8 cellular contexts compared by ENCODE assay signal in the genomic region with DNA sequence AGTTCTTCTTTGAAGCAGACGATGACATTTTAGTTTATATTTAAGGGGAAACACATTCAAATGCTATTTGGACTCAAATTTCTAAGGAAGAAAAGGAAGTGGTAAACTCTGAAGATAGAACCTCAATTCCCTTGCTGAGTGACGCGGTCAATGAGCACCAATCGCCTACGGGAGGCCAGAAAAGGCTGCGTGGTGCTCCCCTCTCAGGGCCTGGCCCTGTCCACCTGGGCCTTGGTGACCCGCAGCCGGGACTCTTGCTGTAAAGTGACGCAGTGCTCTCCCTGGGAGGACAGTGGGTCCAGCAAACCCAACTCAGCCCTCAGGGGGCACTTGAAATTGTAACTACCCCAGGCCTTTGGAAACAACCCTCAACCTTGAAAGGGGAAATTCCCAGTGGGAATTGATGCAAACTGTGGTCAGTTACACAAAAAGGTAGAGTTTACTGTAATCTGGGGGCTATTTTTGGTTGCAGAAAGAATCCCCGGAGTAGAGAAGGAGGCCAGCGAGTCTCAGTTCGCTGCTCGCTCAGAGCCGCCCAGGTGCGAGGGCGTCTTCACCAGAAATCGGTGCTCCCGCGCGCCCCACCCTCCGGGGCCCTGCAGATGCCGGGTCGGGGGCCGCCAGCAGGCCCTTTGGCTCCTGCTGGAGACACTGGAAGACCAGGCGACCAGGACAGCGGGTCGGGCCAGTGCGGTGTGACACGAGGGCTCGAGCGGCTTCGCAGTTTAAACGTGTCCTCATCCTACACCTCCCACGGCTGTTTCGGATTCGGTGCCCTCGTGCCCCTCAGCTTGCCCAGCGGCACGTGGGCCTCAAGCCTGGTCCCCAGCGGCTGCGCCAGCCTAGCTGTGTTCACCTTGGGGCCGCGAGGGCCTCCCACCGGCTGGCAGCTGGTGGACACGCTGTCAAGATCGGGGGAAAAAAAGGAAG. TPM values are rescaled to one million over a fixed set of nuclear protein-coding genes. Genes with fewer than 3 reads are reported as not detected.
DNase-seq lines count a peak whose midpoint lies in the region; ATAC-seq and TF ChIP-seq lines count a peak whose summit lies in the region.

No MANE protein-coding gene starts in this region.

- H3K9me2 ChIP-seq in GM23338 (ENCODE audit: insufficient read depth), result no peaks in the 10 kb centered on the region

- CTCF ChIA-PET in HEK293T (lab: Yijun Ruan, JAX), result no interaction called here

- no peaks in the 10 kb centered on the region; the same call in 2 of the 3 replicates for H3K36me3 Mint-ChIP-seq in GM23338 (ENCODE audit: low read depth)

- H3K27ac ChIP-seq in GM23338 (ENCODE audit: low read depth) (no peak overlapping the region), SJCRH30 (peak overlapping the region; percentile 81; the same call in 1 of the 2 replicates), lower lobe of right lung (peak overlapping the region; percentile 74)

- TF ChIP-seq CTCF in GM12875 (IDR thresholded peaks at IDR 0.05; ENCODE audit: borderline replicate concordance, insufficient read depth, low read depth, low read length) (no peak), GM23338 (conservative IDR thresholded peaks at IDR 0.05; ENCODE audit: low read depth in 2 of 2) (no peak), lower lobe of right lung (IDR thresholded peaks at IDR 0.05) (no peak)

- H3K9me3 Mint-ChIP-seq in GM23338, result no peaks in the 10 kb centered on the region

- intact Hi-C loops in lower lobe of right lung (cut with DNase I), result no loop called here

- H4K20me1 ChIP-seq in GM23338 (replicated peaks; ENCODE audit: insufficient read depth), result peaks cover 15% of the 10 kb centered on the region

- H3K27me3 ChIP-seq in GM23338 (ENCODE audit: insufficient read depth), result peaks cover 75% of the 10 kb centered on the region
- H3K27me3 ChIP-seq in SJCRH30, result no peaks in the 10 kb centered on the region
- peaks cover 39% of the 10 kb centered on the region for H3K27me3 ChIP-seq in lower lobe of right lung (ENCODE audit: low read depth)

- H3K9me3 ChIP-seq in SJCRH30 (replicated peaks) (no peaks in the 10 kb centered on the region), lower lobe of right lung (no peaks in the 10 kb centered on the region)

- ATAC-seq in GM23338 (peak; percentile 7), lower lobe of right lung (no peak), GM19452 (IDR thresholded peaks at IDR 0.05; ENCODE audit: unreplicated experiment) (no peak)

- POLR2A ChIA-PET in HEK293T (lab: Yijun Ruan, JAX), result no interaction called here

- H3K79me2 ChIP-seq in GM23338 (replicated peaks; ENCODE audit: insufficient read depth), result peaks cover 6% of the 10 kb centered on the region; the same call in 1 of the 2 replicates

- H3F3A ChIP-seq in GM23338 (replicated peaks; ENCODE audit: low read depth), result 0 out of 2 replicates have a peak, but pooled peaks cover 6% of the 10 kb centered on the region

- H3K4me2 ChIP-seq in GM23338, result peak overlapping the region; percentile 97

- H3K4me3 ChIP-seq in GM12875 (ENCODE audit: low read depth, low read length) (peak overlapping the region; percentile 97), GM23338 (peak overlapping the region; percentile 81), SJCRH30 (peak overlapping the region; percentile 72), lower lobe of right lung (peak overlapping the region; percentile 67)

- DNase-seq in GM23338 (ENCODE audit: low spot score) (peak; percentile 49), SJCRH30 (no peak), lower lobe of right lung (no peak), NCI-H187 (lab: John Stamatoyannopoulos, UW) (no peak), HEK293T (ENCODE audit: extremely low spot score) (no peak)
- no peak for DNase-seq in activated effector memory CD4-positive, alpha-beta T cell treated with Interleukin-2 at 50 U/mL for 16 hours

- peaks cover 57% of the 10 kb centered on the region for H3K27me3 Mint-ChIP-seq in GM23338 (ENCODE audit: insufficient read depth, low read depth, poor library complexity)

- peak overlapping the region; percentile 84 for H2AFZ ChIP-seq in GM23338

- no peak overlapping the region for H3K27ac Mint-ChIP-seq in GM23338

- H3K36me3 ChIP-seq in GM23338 (ENCODE audit: insufficient read depth), result no peaks in the 10 kb centered on the region
- no peaks in the 10 kb centered on the region for H3K36me3 ChIP-seq in SJCRH30
- no peaks in the 10 kb centered on the region for H3K36me3 ChIP-seq in lower lobe of right lung

- H3K4me1 ChIP-seq in GM23338 (ENCODE audit: insufficient read depth) (peaks cover 18% of the 10 kb centered on the region; the same call in 1 of the 2 replicates), SJCRH30 (peaks cover 14% of the 10 kb centered on the region), lower lobe of right lung (peaks cover 35% of the 10 kb centered on the region)

- peak overlapping the region; percentile 65 for H3K4me3 Mint-ChIP-seq in GM23338

- peaks cover 9% of the 10 kb centered on the region for H3K4me1 Mint-ChIP-seq in GM23338

TF ChIP-seq in GM23338, 12 proteins besides CTCF, POLR2A, EP300 and RAD21:
- peak; percentile 43 for TF ChIP-seq EZH2 (IDR thresholded peaks at IDR 0.05; ENCODE audit: low read depth, unreplicated experiment)
- TF ChIP-seq NANOG (IDR thresholded peaks at IDR 0.05; ENCODE audit: borderline replicate concordance), result no peak

TF ChIP-seq in HEK293T, 16 proteins besides CTCF, POLR2A, EP300 and RAD21:
- no peak for TF ChIP-seq SP1 (IDR thresholded peaks at IDR 0.05)

RNA-seq across cellular contexts. Expression of gene ANKRD33B, which starts 1.4 kb away (rescaled TPM):
- 13.0 and 15.4 TPM in 2 replicates for total RNA-seq in GM23338 (2014; rRNA removed; shearing (Covaris generic))
- 2.7 and 2.9 TPM in 2 replicates for polyA plus RNA-seq in GM23338 (2016; fragmentation: Nextera tagmentation; extraction: Ambion mirVana)
- 3.5 and 4.0 TPM in 2 replicates for total RNA-seq in SJCRH30 (2014; rRNA removed; shearing (Covaris generic))
- total RNA-seq in lower lobe of right lung, result 5.8 TPM
